In the genomic region with DNA sequence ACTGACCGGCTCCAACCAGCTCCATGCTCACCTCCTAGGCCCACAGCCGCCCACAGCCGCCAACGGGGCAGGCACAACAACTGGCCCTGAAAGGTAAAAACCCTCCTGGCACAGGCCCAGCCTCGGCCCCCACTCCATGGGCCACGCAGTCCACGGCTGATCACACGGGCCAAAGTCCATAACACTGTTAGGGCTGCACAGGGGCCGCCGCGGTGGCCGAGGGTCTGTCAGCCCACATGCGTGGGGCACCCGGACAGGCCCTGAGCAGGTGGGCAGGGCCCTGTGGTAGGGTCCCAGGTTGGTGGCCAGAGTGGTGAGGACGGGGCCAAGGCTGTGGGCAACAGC, we compare ENCODE assay signal across 18 cellular contexts. TPM values are rescaled to one million over a fixed set of nuclear protein-coding genes. Genes with fewer than 3 reads are reported as not detected.
DNase-seq lines count a peak whose midpoint lies in the region; ATAC-seq and TF ChIP-seq lines count a peak whose summit lies in the region.
"Had no signal": no experiment of that assay in that cellular context is flagged by ENCODE, and none has a peak within 500 bp of the region (broad histone marks: within the 10 kb centered on the region; RNA-seq: fewer than 3 reads in every experiment).

No MANE protein-coding gene starts in this region.

- no peaks in the 10 kb centered on the region for H3K4me1 Mint-ChIP-seq in Caco-2 (ENCODE audit: low read depth, unreplicated experiment)
- peaks cover 16 to 25% of the 10 kb centered on the region in 2 donors for H3K4me1 Mint-ChIP-seq in effector memory CD8-positive, alpha-beta T cell (ENCODE audit: low read depth in 2 of 2)

- H3K4me3 Mint-ChIP-seq in Caco-2 (ENCODE audit: unreplicated experiment): no peak overlapping the region
- H3K4me3 Mint-ChIP-seq in effector memory CD8-positive, alpha-beta T cell: peak overlapping the region; percentile 6 to 11
- H3K4me3 Mint-ChIP-seq: CD8-positive, alpha-beta T cell had no signal

- H2AFZ ChIP-seq in neuronal stem cell (ENCODE audit: low read length): no peak overlapping the region

- no peak overlapping the region for H3K14ac ChIP-seq in neuronal stem cell (ENCODE audit: low read length)

- H2BK15ac ChIP-seq in neuronal stem cell (ENCODE audit: low read length): no peak overlapping the region

- H3K27ac ChIP-seq in BLaER1 (peak overlapping the region; percentile 74), neuronal stem cell (replicated peaks; ENCODE audit: low read length) (no peak overlapping the region)

- peak overlapping the region; percentile 92 for H3K4me2 ChIP-seq in BLaER1
- H3K4me2 ChIP-seq in neuronal stem cell (ENCODE audit: insufficient read depth, low read length, poor library complexity, severe bottlenecking): no peak overlapping the region

- H3K9me3 Mint-ChIP-seq in Caco-2 (ENCODE audit: unreplicated experiment): no peaks in the 10 kb centered on the region
- H3K9me3 Mint-ChIP-seq in effector memory CD8-positive, alpha-beta T cell: peaks cover 6 to 10% of the 10 kb centered on the region in 2 donors
- H3K9me3 Mint-ChIP-seq: CD8-positive, alpha-beta T cell had no signal

- H3K9me3 ChIP-seq in BLaER1 (no peaks in the 10 kb centered on the region), Caco-2 (no peaks in the 10 kb centered on the region), neuronal stem cell (replicated peaks in 1 of 2; ENCODE audit: control insufficient read depth in 2 of 2, insufficient read depth in 1 of 2, low read depth in 1 of 2, low read length in 2 of 2) (peaks cover 0 to 4% of the 10 kb centered on the region in 2 donors)

- peaks cover 65% of the 10 kb centered on the region for H4K20me1 ChIP-seq in BLaER1

- H2BK120ac ChIP-seq in neuronal stem cell (ENCODE audit: low read depth, low read length): no peak overlapping the region

- H3K18ac ChIP-seq in neuronal stem cell (ENCODE audit: low read length): no peak overlapping the region

- H3K23ac ChIP-seq in neuronal stem cell (ENCODE audit: low read depth, low read length, poor library complexity): no peak overlapping the region

- POLR2A ChIA-PET in Caco-2 (lab: Charles Lee): no interaction called here

- peak overlapping the region; percentile 42 for H3K4me3 ChIP-seq in BLaER1
- H3K4me3 ChIP-seq in Caco-2 (ENCODE audit: low read depth, low read length): no peak overlapping the region
- no peak overlapping the region for H3K4me3 ChIP-seq in neuronal stem cell (ENCODE audit: low read length in 2 of 2)

- intact Hi-C loops in Caco-2 (cut with micrococcal nuclease; ENCODE audit: unreplicated experiment): no loop called here

- H3K27ac Mint-ChIP-seq in Caco-2 (ENCODE audit: unreplicated experiment): peak overlapping the region; percentile 40
- H3K27ac Mint-ChIP-seq in effector memory CD8-positive, alpha-beta T cell: peak overlapping the region; percentile 88 to 95

- ATAC-seq in effector memory CD8-positive, alpha-beta T cell (replicated peaks): no peak

- no CpG with 5 or more reads among the region's 15 CpGs for WGBS in neuronal stem cell (ENCODE audit: extremely low coverage in 2 of 2, insufficient read length in 2 of 2, insufficient replicate concordance in 1 of 2), 2 donors

- no peak overlapping the region for H3K4ac ChIP-seq in neuronal stem cell (ENCODE audit: low read length)

- peaks cover 46% of the 10 kb centered on the region for H3K79me1 ChIP-seq in neuronal stem cell (ENCODE audit: low read depth, low read length)

- peak overlapping the region; percentile 22 for H2BK12ac ChIP-seq in neuronal stem cell (ENCODE audit: low read length)

- H4K8ac ChIP-seq in neuronal stem cell (ENCODE audit: low read depth, low read length): peak overlapping the region; percentile 17

- H4K91ac ChIP-seq in neuronal stem cell (ENCODE audit: low read depth, low read length, poor library complexity): no peak overlapping the region

- H3K36me3 Mint-ChIP-seq in Caco-2 (ENCODE audit: insufficient read depth, unreplicated experiment): peaks cover 36% of the 10 kb centered on the region
- H3K36me3 Mint-ChIP-seq in effector memory CD8-positive, alpha-beta T cell (ENCODE audit: insufficient read depth): peaks cover 17% of the 10 kb centered on the region

- TF ChIP-seq CTCF in Caco-2 (IDR thresholded peaks at IDR 0.05; ENCODE audit: insufficient read depth in 1 of 2, low read depth in 1 of 2, low read length in 1 of 2, severe bottlenecking in 1 of 2, unreplicated experiment in 1 of 2): no peak

- H3K27me3 ChIP-seq in BLaER1: no peaks in the 10 kb centered on the region
- H3K27me3 ChIP-seq in Caco-2 (replicated peaks; ENCODE audit: control insufficient read depth, insufficient read depth, low read length): no peaks in the 10 kb centered on the region
- no peaks in the 10 kb centered on the region for H3K27me3 ChIP-seq in neuronal stem cell (ENCODE audit: control insufficient read depth in 3 of 3, insufficient read depth in 3 of 3, low read depth in 1 of 3, low read length in 3 of 3)

- TF ChIP-seq POLR2A in erythroblast (IDR thresholded peaks at IDR 0.05; ENCODE audit: low read length): no peak

- H3K4me1 ChIP-seq in BLaER1: peaks cover 88% of the 10 kb centered on the region
- H3K4me1 ChIP-seq in Caco-2: peaks cover 10% of the 10 kb centered on the region; the same call in 1 of the 2 replicates
- H3K4me1 ChIP-seq in neuronal stem cell (ENCODE audit: control insufficient read depth in 2 of 2, insufficient read depth in 1 of 2, low read depth in 1 of 2, low read length in 2 of 2): peaks cover 4 to 10% of the 10 kb centered on the region in 2 donors

- no peak overlapping the region for H2AK5ac ChIP-seq in neuronal stem cell (ENCODE audit: low read depth, low read length)

- H3K36me3 ChIP-seq in BLaER1 (peaks cover 30% of the 10 kb centered on the region), Caco-2 (ENCODE audit: control insufficient read depth, insufficient read depth, low read length) (peaks cover 1% of the 10 kb centered on the region; the same call in 1 of the 2 replicates), neuronal stem cell (replicated peaks in 1 of 2; ENCODE audit: control insufficient read depth in 2 of 2, insufficient read depth in 2 of 2, low read length in 2 of 2) (peaks cover 21 to 38% of the 10 kb centered on the region in 2 donors)

- peak overlapping the region; percentile 51 for H3K9ac ChIP-seq in BLaER1
- H3K9ac ChIP-seq in neuronal stem cell (ENCODE audit: low read depth, low read length, poor library complexity): peak overlapping the region; percentile 21

- CTCF ChIA-PET in Caco-2 (lab: Charles Lee): no interaction called here

- DNase-seq in Caco-2 (no peak), neuronal stem cell (ENCODE audit: low spot score) (no peak), Ammon's horn (ENCODE audit: low spot score) (no peak), ureter (ENCODE audit: low spot score) (no peak), C1 segment of cervical spinal cord (lab: John Stamatoyannopoulos, UW) (no peak), erythroblast (lab: John Stamatoyannopoulos, UW) (no peak)
- DNase-seq in effector memory CD8-positive, alpha-beta T cell: no peak
- DNase-seq: AML-193, GOT3, KBM-7, NCI-H1105 treated with DMSO at 0.1 percent for 48 hours, NCI-H1694, NCI-H2107, NCI-H510A, NCI-H774, RPMI8226 had no signal

- H3K27me3 Mint-ChIP-seq in Caco-2 (ENCODE audit: insufficient read depth, unreplicated experiment): no peaks in the 10 kb centered on the region
- no peaks in the 10 kb centered on the region for H3K27me3 Mint-ChIP-seq in effector memory CD8-positive, alpha-beta T cell

- peak overlapping the region; percentile 53 for H2BK5ac ChIP-seq in neuronal stem cell (ENCODE audit: low read length)

- no TSS peak for BruUV-seq in Caco-2 (replicated peaks; lab: Mats Ljungman, UMichigan)

RNA-seq across cellular contexts. Expression of a gene that starts 29.0 kb away (rescaled TPM):
- total RNA-seq in Caco-2 (2022) (24.0 and 25.1 TPM in 2 replicates), ureter (0.44 TPM)
- not detected for polyA plus RNA-seq in neuronal stem cell (2013, experiment 1 of 2)
- polyA plus RNA-seq in neuronal stem cell (2013, experiment 2 of 2): not detected
- total RNA-seq: CD8-positive, alpha-beta T cell had no signal

RNA-seq across cellular contexts. Expression of a gene that starts 32.4 kb away (rescaled TPM):
- total RNA-seq in Caco-2 (2022) (1.8 and 3.0 TPM in 2 replicates), ureter (8.7 TPM)
- 1.7 TPM for polyA plus RNA-seq in neuronal stem cell (2013, experiment 1 of 2)
- 1.5 TPM for polyA plus RNA-seq in neuronal stem cell (2013, experiment 2 of 2)

RNA-seq across cellular contexts. Expression of a gene that starts 36.6 kb away (rescaled TPM):
- total RNA-seq in Caco-2 (2022): 24.8 and 25.6 TPM in 2 replicates
- polyA plus RNA-seq in neuronal stem cell (2013, experiment 1 of 2): 8.7 TPM
- 8.9 TPM for polyA plus RNA-seq in neuronal stem cell (2013, experiment 2 of 2)
- total RNA-seq in ureter: 14.6 TPM

RNA-seq across cellular contexts. Expression of a gene that starts 57.5 kb away (rescaled TPM):
- total RNA-seq in Caco-2 (2022): 65.6 and 77.6 TPM in 2 replicates
- polyA plus RNA-seq in neuronal stem cell (2013, experiment 1 of 2): 0.50 TPM
- 0.48 TPM for polyA plus RNA-seq in neuronal stem cell (2013, experiment 2 of 2)
- total RNA-seq in ureter: 20.6 TPM

Comparison
In these comparisons a context has a peak if more than half of its experiments do, and no peak if none do; other contexts are left out.
1. RNA of a gene that starts 29.0 kb away (total RNA-seq): 24.0 to 25.1 TPM in Caco-2; 0.44 TPM in ureter (single experiment); every median in the first group is over 10 times any median in the second.